1 cellular context compared by ENCODE assay signal in genomic region chr20:36632487-36633284, GRCh38.
TF ChIP-seq lines count a peak whose summit lies in the region.

No MANE protein-coding gene starts in this region.

TF ChIP-seq in HepG2, 621 proteins besides CTCF, POLR2A, EP300 and RAD21 (continued from another document and continues in another):
- TF ChIP-seq CSRNP1 (CRISPR knock-in tag; IDR thresholded peaks at IDR 0.05) = peak; percentile 56; the same call in 1 of the 2 replicates
- TF ChIP-seq IRF2 (CRISPR knock-in tag; IDR thresholded peaks at IDR 0.05) = no peak; the same call in 1 of the 2 replicates
- TF ChIP-seq KAT8 (CRISPR knock-in tag; IDR thresholded peaks at IDR 0.05) = peak; percentile 64
- TF ChIP-seq NFYC (CRISPR knock-in tag; IDR thresholded peaks at IDR 0.05) = no peak
- 0 out of 2 replicates have a peak, but pooled peaks have one; percentile 22 for TF ChIP-seq TERF1 (CRISPR knock-in tag; IDR thresholded peaks at IDR 0.05)
- TF ChIP-seq PHF8 (CRISPR knock-in tag; IDR thresholded peaks at IDR 0.05) = peak; percentile 20
- TF ChIP-seq NCOA2 (CRISPR knock-in tag; IDR thresholded peaks at IDR 0.05) = peak; percentile 63
- TF ChIP-seq HMGXB3 (CRISPR knock-in tag; IDR thresholded peaks at IDR 0.05; ENCODE audit: borderline replicate concordance) = peak; percentile 63; the same call in 1 of the 2 replicates
- TF ChIP-seq RXRB (CRISPR knock-in tag; IDR thresholded peaks at IDR 0.05; ENCODE audit: borderline replicate concordance) = peak; percentile 23
- TF ChIP-seq HMG20A (CRISPR knock-in tag; IDR thresholded peaks at IDR 0.05; ENCODE audit: borderline replicate concordance) = peak; percentile 67
- TF ChIP-seq ZNF260 (CRISPR knock-in tag; IDR thresholded peaks at IDR 0.05; ENCODE audit: borderline replicate concordance, low read depth) = 0 out of 2 replicates have a peak, but pooled peaks have one; percentile 93
- no peak; the same call in 1 of the 2 replicates for TF ChIP-seq SOX13 (IDR thresholded peaks at IDR 0.05)
- peak in 1 of 2 experiments; percentile 43; a peak in 1 of 4 replicates for TF ChIP-seq SOX13 (CRISPR knock-in tag; conservative IDR thresholded peaks at IDR 0.05 in 1 of 2, IDR thresholded peaks at IDR 0.05 in 1 of 2)
- TF ChIP-seq RFX5 (IDR thresholded peaks at IDR 0.05; ENCODE audit: low read depth, low read length) = 0 out of 2 replicates have a peak, but pooled peaks have one; percentile 50
- TF ChIP-seq NFRKB (IDR thresholded peaks at IDR 0.05) = no peak
- TF ChIP-seq PPARG (CRISPR knock-in tag; conservative IDR thresholded peaks at IDR 0.05) = peak; percentile 37
- TF ChIP-seq REPIN1 (CRISPR knock-in tag; IDR thresholded peaks at IDR 0.05; ENCODE audit: borderline replicate concordance, low read depth) = peak; percentile 76; the same call in 1 of the 2 replicates
- TF ChIP-seq ZNF768 (CRISPR knock-in tag; IDR thresholded peaks at IDR 0.05) = peak; percentile 89
- TF ChIP-seq ZFP91 (CRISPR knock-in tag; IDR thresholded peaks at IDR 0.05; ENCODE audit: borderline replicate concordance) = peak; percentile 86
- no peak for TF ChIP-seq IRF1 (CRISPR knock-in tag; IDR thresholded peaks at IDR 0.05; ENCODE audit: low read depth)
- 0 out of 2 replicates have a peak, but pooled peaks have one; percentile 41 for TF ChIP-seq TSC22D2 (CRISPR knock-in tag; IDR thresholded peaks at IDR 0.05; ENCODE audit: borderline replicate concordance)
- peak; percentile 15; the same call in 1 of the 2 replicates for TF ChIP-seq KDM2A (CRISPR knock-in tag; IDR thresholded peaks at IDR 0.05; ENCODE audit: borderline replicate concordance, low read depth)
- peak; percentile 69; the same call in 1 of the 2 replicates for TF ChIP-seq MEIS1 (CRISPR knock-in tag; IDR thresholded peaks at IDR 0.05; ENCODE audit: borderline replicate concordance)
- peak; percentile 62; the same call in 1 of the 2 replicates for TF ChIP-seq KDM3A (CRISPR knock-in tag; IDR thresholded peaks at IDR 0.05; ENCODE audit: low read depth)
- TF ChIP-seq SIN3A (IDR thresholded peaks at IDR 0.05; ENCODE audit: borderline replicate concordance, low read depth, low read length) = peak; percentile 44; the same call in 1 of the 2 replicates
- peak; percentile 7 for TF ChIP-seq ZFP41 (CRISPR knock-in tag; IDR thresholded peaks at IDR 0.05; ENCODE audit: borderline replicate concordance)
- peak; percentile 74; the same call in 1 of the 2 replicates for TF ChIP-seq ZNF331 (CRISPR knock-in tag; IDR thresholded peaks at IDR 0.05)
- TF ChIP-seq ZFY (CRISPR knock-in tag; IDR thresholded peaks at IDR 0.05) = peak; percentile 90
- TF ChIP-seq ZHX2 (IDR thresholded peaks at IDR 0.05; ENCODE audit: low read depth) = no peak
- no peak for TF ChIP-seq ZHX2 (CRISPR knock-in tag; IDR thresholded peaks at IDR 0.05; ENCODE audit: borderline replicate concordance)
- peak; percentile 89 for TF ChIP-seq ZNF512 (CRISPR knock-in tag; IDR thresholded peaks at IDR 0.05)
- peak; percentile 63; the same call in 1 of the 2 replicates for TF ChIP-seq MXD3 (CRISPR knock-in tag; IDR thresholded peaks at IDR 0.05)
- TF ChIP-seq GLI4 (CRISPR knock-in tag; IDR thresholded peaks at IDR 0.05; ENCODE audit: borderline replicate concordance) = peak; percentile 33; the same call in 1 of the 2 replicates
- TF ChIP-seq ZNF709 (CRISPR knock-in tag; IDR thresholded peaks at IDR 0.05) = 0 out of 2 replicates have a peak, but pooled peaks have one; percentile 51
- 0 out of 2 replicates have a peak, but pooled peaks have one; percentile 14 for TF ChIP-seq SIX4 (CRISPR knock-in tag; IDR thresholded peaks at IDR 0.05)
